Comparison of ENCODE assay signal across 21 cellular contexts in genomic region chr10:57921140-57921539, GRCh38.
"Had no signal": no experiment of that assay in that cellular context is flagged by ENCODE, and none has a peak within 500 bp of the region (broad histone marks: within the 10 kb centered on the region; RNA-seq: fewer than 3 reads in every experiment).

No MANE protein-coding gene starts in this region.

- H3K36me3 ChIP-seq: ascending aorta, breast epithelium, esophagus muscularis mucosa, left ventricle myocardium inferior, sigmoid colon, spleen had no signal

- H3K27me3 ChIP-seq: ascending aorta, breast epithelium, esophagus muscularis mucosa, sigmoid colon, spleen had no signal

- H3K27ac ChIP-seq: ascending aorta, breast epithelium, esophagus muscularis mucosa, left ventricle myocardium inferior, sigmoid colon, spleen had no signal

- DNase-seq: activated CD4-positive, alpha-beta T cell treated with anti-CD3 and anti-CD28 coated beads, Interleukin-2, amount 50 U/mL, for 1 hour; activated CD4-positive, CD25-positive, alpha-beta regulatory T cell treated with anti-CD3 and anti-CD28 coated beads, Interleukin-2, amount 50 U/mL, for 72 hours; activated CD8-positive, alpha-beta memory T cell treated with anti-CD3 and anti-CD28 coated beads, Interleukin-2, amount 50 U/mL, for 4 hours; activated effector memory CD4-positive, alpha-beta T cell treated with anti-CD3 and anti-CD28 coated beads, Interleukin-2, amount 50 U/mL, for 16 hours; activated naive CD4-positive, alpha-beta T cell treated with anti-CD3 and anti-CD28 coated beads, Interleukin-2, amount 50 U/mL, for 16 hours; activated T-cell treated with anti-CD3 and anti-CD28 coated beads, Interleukin-2, amount 50 U/mL, for 72 hours; cerebellar nuclear complex; effector CD4-positive, alpha-beta T cell; immature natural killer cell; kidney glomerular epithelial cell; left ventricle myocardium inferior; occipital lobe; posterior cingulate gyrus; sigmoid colon; spleen; stimulated activated CD4-positive, alpha-beta T cell treated with anti-CD3 and anti-CD28 coated beads, Interleukin-4, amount 100 ng/mL, for 4 hours; trophoblast cell had no signal

- H3K9me3 ChIP-seq: ascending aorta, breast epithelium, esophagus muscularis mucosa, left ventricle myocardium inferior, sigmoid colon had no signal

- H3K4me1 ChIP-seq: ascending aorta, breast epithelium, esophagus muscularis mucosa, left ventricle myocardium inferior, sigmoid colon, spleen had no signal

- ATAC-seq: activated T-cell treated with anti-CD3 and anti-CD28 coated beads, Interleukin-2, amount 50 U/mL, for 72 hours; stimulated activated memory B cell treated with anti-CD40 and anti-IgM and Interleukin-4, amounts not matched to agents 10 μg/mL and 1 μg/mL and 100 μg/mL, for 72 hours had no signal

- H3K4me3 ChIP-seq: ascending aorta, breast epithelium, esophagus muscularis mucosa, left ventricle myocardium inferior, sigmoid colon, spleen had no signal
